In the genomic region with DNA sequence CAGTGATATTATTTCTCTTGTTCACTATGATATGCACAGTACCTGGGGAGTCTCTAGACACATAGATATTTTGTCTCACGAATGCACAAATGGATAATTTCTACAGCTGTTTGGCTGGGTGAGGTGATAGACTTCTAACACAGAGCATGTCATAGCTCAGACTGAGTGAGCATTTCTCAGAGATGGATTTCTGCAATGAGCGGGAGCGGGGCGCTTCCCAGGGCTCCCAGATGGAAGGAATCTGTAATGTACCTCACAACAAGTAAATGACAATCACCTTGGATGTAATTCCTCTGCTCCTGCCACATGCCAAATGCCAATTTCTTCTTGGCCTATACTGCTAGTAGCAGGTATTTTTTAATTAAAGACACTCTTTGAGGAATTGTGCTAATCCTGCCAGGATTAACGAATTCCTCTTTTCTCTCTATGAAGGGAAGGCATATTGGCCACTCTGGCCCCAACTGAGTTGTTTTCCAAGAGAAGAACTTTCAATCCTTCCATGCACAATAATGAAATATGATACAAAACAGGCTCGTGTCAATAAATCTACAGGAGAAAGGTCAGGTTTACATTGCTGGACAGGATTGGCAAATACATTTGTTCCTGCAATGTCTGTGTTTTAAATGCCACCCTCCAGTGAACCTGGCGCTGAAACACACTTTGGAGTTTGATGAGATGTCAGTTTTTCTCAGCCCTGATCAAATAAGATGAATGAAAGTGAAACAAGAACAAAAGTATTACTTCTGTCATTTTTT, we compare ENCODE assay signal across 23 cellular contexts.
"Had no signal": no experiment of that assay in that cellular context is flagged by ENCODE, and none has a peak within 500 bp of the region (broad histone marks: within the 10 kb centered on the region; RNA-seq: fewer than 3 reads in every experiment).

No MANE protein-coding gene starts in this region.

- ATAC-seq: foreskin keratinocyte, gastrocnemius medialis, heart right ventricle, left cardiac atrium, left lung, lower lobe of right lung, mucosa of descending colon had no signal

- H3K27me3 ChIP-seq: foreskin keratinocyte, gastrocnemius medialis, heart right ventricle, left lung had no signal

- H3K4me1 Mint-ChIP-seq: mesothelial cell of epicardium had no signal

- H3K4me3 ChIP-seq: coronary artery, dorsolateral prefrontal cortex, esophagus muscularis mucosa, gastrocnemius medialis, heart right ventricle, left lung, lower lobe of right lung, mucosa of descending colon had no signal

- DNase-seq: dermis blood vessel endothelial cell; dorsolateral prefrontal cortex; effector CD4-positive, alpha-beta T cell; effector memory CD4-positive, alpha-beta T cell; foreskin keratinocyte; gastrocnemius medialis; glutamatergic neuron; head of caudate nucleus; heart right ventricle; hippocampal formation; left cardiac atrium; left lung; left ventricle myocardium superior; lower lobe of right lung; mesenchymal stem cell; mucosa of descending colon had no signal

- H3K4me1 ChIP-seq: foreskin keratinocyte, left lung, lower lobe of right lung had no signal

- H3K27ac ChIP-seq: coronary artery, esophagus muscularis mucosa, foreskin keratinocyte, gastrocnemius medialis, heart right ventricle, left lung, lower lobe of right lung had no signal

- H3K36me3 Mint-ChIP-seq: mesothelial cell of epicardium had no signal

- H3K27ac Mint-ChIP-seq: mesothelial cell of epicardium had no signal

- H3K9me3 ChIP-seq: esophagus muscularis mucosa, gastrocnemius medialis, left lung, lower lobe of right lung, mucosa of descending colon had no signal

- FAIRE-seq: colon, endothelial cell of umbilical vein, islet of Langerhans, keratinocyte had no signal

- H3K4me3 Mint-ChIP-seq: mesothelial cell of epicardium had no signal

- H3K36me3 ChIP-seq: esophagus muscularis mucosa, gastrocnemius medialis, heart right ventricle, left lung, lower lobe of right lung had no signal
